16 cellular contexts compared by ENCODE assay signal in genomic region chr13:113935081-113935511, GRCh38. TPM values are rescaled to one million over a fixed set of nuclear protein-coding genes. Genes with fewer than 3 reads are reported as not detected.
DNase-seq lines count a peak whose midpoint lies in the region; ATAC-seq and TF ChIP-seq lines count a peak whose summit lies in the region.
"Had no signal": no experiment of that assay in that cellular context is flagged by ENCODE, and none has a peak within 500 bp of the region (broad histone marks: within the 10 kb centered on the region; RNA-seq: fewer than 3 reads in every experiment).

No MANE protein-coding gene starts in this region.

- DNase-seq in CD14-positive monocyte (ENCODE audit: low spot score): peak; percentile 38
- peak; percentile 37 for DNase-seq in RWPE2 (ENCODE audit: low spot score)
- no peak for DNase-seq in left ventricle myocardium inferior
- DNase-seq in DMS53 treated with DMSO at 0.1 percent for 48 hours (lab: John Stamatoyannopoulos, UW; ENCODE audit: unreplicated experiment): no peak
- DNase-seq in HuH-7.5 (ENCODE audit: low spot score): no peak
- DNase-seq in NCI-H1694 treated with DMSO at 0.1 percent for 48 hours (lab: John Stamatoyannopoulos, UW): no peak
- DNase-seq: activated CD4-positive, alpha-beta T cell treated with anti-CD3 and anti-CD28 coated beads, Interleukin-2, amount 10 ng/mL, durations not matched to agents 7 days and 5 days; brain microvascular endothelial cell; Calu3; glutamatergic neuron; left colon; NCI-H82; T-helper 9 cell had no signal

- H3K9me3 ChIP-seq in RWPE2 (ENCODE audit: severe bottlenecking) (no peaks in the 10 kb centered on the region), left ventricle myocardium inferior (replicated peaks) (no peaks in the 10 kb centered on the region), neuron (ENCODE audit: low read length) (no peaks in the 10 kb centered on the region)
- H3K9me3 ChIP-seq: neutrophil had no signal

- no peaks in the 10 kb centered on the region for H3K27me3 ChIP-seq in RWPE2 (ENCODE audit: insufficient read depth, poor library complexity, severe bottlenecking)
- peaks cover 30% of the 10 kb centered on the region for H3K27me3 ChIP-seq in left ventricle myocardium inferior (ENCODE audit: low read depth)
- no peaks in the 10 kb centered on the region for H3K27me3 ChIP-seq in neuron (ENCODE audit: insufficient read depth, low read length)
- H3K27me3 ChIP-seq: brain microvascular endothelial cell had no signal

- no peaks in the 10 kb centered on the region for H3K36me3 Mint-ChIP-seq in CD14-positive monocyte

- H3K27me3 Mint-ChIP-seq in CD14-positive monocyte (ENCODE audit: low read depth in 3 of 3): peaks cover 14 to 61% (median 21%) of the 10 kb centered on the region in 3 donors

- peaks cover 0 to 2% (median 0%) of the 10 kb centered on the region in 7 donors for H3K9me3 Mint-ChIP-seq in CD14-positive monocyte
- H3K9me3 Mint-ChIP-seq: activated CD4-positive, alpha-beta T cell treated with anti-CD3 and anti-CD28 coated beads, Interleukin-2, amount 10 ng/mL, durations not matched to agents 7 days and 5 days had no signal

- no peak overlapping the region for H3K27ac ChIP-seq in RWPE2 (ENCODE audit: poor library complexity, severe bottlenecking)
- H3K27ac ChIP-seq in left ventricle myocardium inferior (replicated peaks): peak overlapping the region; percentile 42
- H3K27ac ChIP-seq: brain microvascular endothelial cell, neutrophil had no signal

- H2AFZ ChIP-seq in neuron (ENCODE audit: low read depth, low read length): peak overlapping the region; percentile 41

- H3K4me1 ChIP-seq in RWPE2 (ENCODE audit: insufficient read depth, poor library complexity, severe bottlenecking): no peaks in the 10 kb centered on the region
- H3K4me1 ChIP-seq in left ventricle myocardium inferior: peaks cover 34% of the 10 kb centered on the region
- peaks cover 36% of the 10 kb centered on the region for H3K4me1 ChIP-seq in neuron (ENCODE audit: insufficient read depth, low read length)

- H3K4me3 Mint-ChIP-seq in CD14-positive monocyte: peak overlapping the region in 1 of 2 donors; percentile 39
- H3K4me3 Mint-ChIP-seq: activated CD4-positive, alpha-beta T cell treated with anti-CD3 and anti-CD28 coated beads, Interleukin-2, amount 10 ng/mL, durations not matched to agents 7 days and 5 days had no signal

- no peaks in the 10 kb centered on the region for H3K4me1 Mint-ChIP-seq in CD14-positive monocyte

- intact Hi-C loops in CD14-positive monocyte (cut with micrococcal nuclease) (no loop called here), left ventricle myocardium inferior (cut with micrococcal nuclease) (no loop called here)

- ATAC-seq in RWPE2 (ENCODE audit: low read depth): no peak
- no peak for ATAC-seq in GM19463 (IDR thresholded peaks at IDR 0.05; ENCODE audit: unreplicated experiment)
- ATAC-seq: left colon had no signal

- H3K36me3 ChIP-seq in RWPE2 (ENCODE audit: low read depth) (no peaks in the 10 kb centered on the region), left ventricle myocardium inferior (no peaks in the 10 kb centered on the region), neuron (ENCODE audit: insufficient read depth, low read length) (no peaks in the 10 kb centered on the region)
- H3K36me3 ChIP-seq: brain microvascular endothelial cell, neutrophil had no signal

- H3K4me3 ChIP-seq in RWPE2 (ENCODE audit: severe bottlenecking) (no peak overlapping the region), left ventricle myocardium inferior (no peak overlapping the region), neuron (ENCODE audit: low read length) (peak overlapping the region; percentile 4)

- H3K27ac Mint-ChIP-seq in CD14-positive monocyte: no peak overlapping the region
- H3K27ac Mint-ChIP-seq: activated CD4-positive, alpha-beta T cell treated with anti-CD3 and anti-CD28 coated beads, Interleukin-2, amount 10 ng/mL, durations not matched to agents 7 days and 5 days had no signal

- TF ChIP-seq CTCF in CD14-positive monocyte (IDR thresholded peaks at IDR 0.05): no peak
- no peak for TF ChIP-seq CTCF in RWPE2 (IDR thresholded peaks at IDR 0.05; ENCODE audit: poor library complexity, severe bottlenecking)
- TF ChIP-seq CTCF in left ventricle myocardium inferior (IDR thresholded peaks at IDR 0.05; ENCODE audit: borderline replicate concordance): no peak

RNA-seq across cellular contexts. Expression of gene C13orf46, which starts 38.8 kb away (rescaled TPM):
- polyA plus RNA-seq in CD14-positive monocyte: under 1 TPM in 1 of 2 donors, not detected in 1; 0.05 TPM
- 0.33 TPM for total RNA-seq in left ventricle myocardium inferior

Comparison
In these comparisons a context has a peak if more than half of its experiments do, and no peak if none do; other contexts are left out.
1. DNase-seq: peak in CD14-positive monocyte (single experiment) and RWPE2 (single experiment); none in left ventricle myocardium inferior (single experiment), DMS53 treated with DMSO at 0.1 percent for 48 hours (single experiment), HuH-7.5 (single experiment) and NCI-H1694 treated with DMSO at 0.1 percent for 48 hours (single experiment).